ENCODE assay signal across 1 cellular context in the genomic region with DNA sequence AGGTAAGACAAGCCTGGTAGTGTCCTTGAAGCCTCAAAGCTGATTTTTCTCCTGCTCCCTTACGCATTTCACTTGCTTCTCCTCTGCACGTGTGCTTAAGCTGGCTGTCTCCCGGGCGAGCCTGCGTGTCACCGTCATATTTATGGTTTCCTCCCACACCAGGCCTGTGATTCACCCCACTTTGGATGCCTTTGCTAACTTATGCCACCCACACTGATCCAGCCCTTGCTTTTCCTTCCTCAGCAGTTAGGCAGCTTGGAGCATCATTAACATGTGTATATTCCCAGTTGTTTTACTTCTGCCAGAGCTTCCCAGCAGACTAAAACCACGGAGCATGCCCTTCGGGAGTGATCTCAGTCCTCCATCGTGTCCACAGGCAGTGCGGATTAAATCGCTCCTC.
TF ChIP-seq lines count a peak whose summit lies in the region.

No MANE protein-coding gene starts in this region.

TF ChIP-seq in K562, 482 proteins besides CTCF, POLR2A, EP300 and RAD21 (continued from another document and continues in another):
- TF ChIP-seq, protein P1, sequence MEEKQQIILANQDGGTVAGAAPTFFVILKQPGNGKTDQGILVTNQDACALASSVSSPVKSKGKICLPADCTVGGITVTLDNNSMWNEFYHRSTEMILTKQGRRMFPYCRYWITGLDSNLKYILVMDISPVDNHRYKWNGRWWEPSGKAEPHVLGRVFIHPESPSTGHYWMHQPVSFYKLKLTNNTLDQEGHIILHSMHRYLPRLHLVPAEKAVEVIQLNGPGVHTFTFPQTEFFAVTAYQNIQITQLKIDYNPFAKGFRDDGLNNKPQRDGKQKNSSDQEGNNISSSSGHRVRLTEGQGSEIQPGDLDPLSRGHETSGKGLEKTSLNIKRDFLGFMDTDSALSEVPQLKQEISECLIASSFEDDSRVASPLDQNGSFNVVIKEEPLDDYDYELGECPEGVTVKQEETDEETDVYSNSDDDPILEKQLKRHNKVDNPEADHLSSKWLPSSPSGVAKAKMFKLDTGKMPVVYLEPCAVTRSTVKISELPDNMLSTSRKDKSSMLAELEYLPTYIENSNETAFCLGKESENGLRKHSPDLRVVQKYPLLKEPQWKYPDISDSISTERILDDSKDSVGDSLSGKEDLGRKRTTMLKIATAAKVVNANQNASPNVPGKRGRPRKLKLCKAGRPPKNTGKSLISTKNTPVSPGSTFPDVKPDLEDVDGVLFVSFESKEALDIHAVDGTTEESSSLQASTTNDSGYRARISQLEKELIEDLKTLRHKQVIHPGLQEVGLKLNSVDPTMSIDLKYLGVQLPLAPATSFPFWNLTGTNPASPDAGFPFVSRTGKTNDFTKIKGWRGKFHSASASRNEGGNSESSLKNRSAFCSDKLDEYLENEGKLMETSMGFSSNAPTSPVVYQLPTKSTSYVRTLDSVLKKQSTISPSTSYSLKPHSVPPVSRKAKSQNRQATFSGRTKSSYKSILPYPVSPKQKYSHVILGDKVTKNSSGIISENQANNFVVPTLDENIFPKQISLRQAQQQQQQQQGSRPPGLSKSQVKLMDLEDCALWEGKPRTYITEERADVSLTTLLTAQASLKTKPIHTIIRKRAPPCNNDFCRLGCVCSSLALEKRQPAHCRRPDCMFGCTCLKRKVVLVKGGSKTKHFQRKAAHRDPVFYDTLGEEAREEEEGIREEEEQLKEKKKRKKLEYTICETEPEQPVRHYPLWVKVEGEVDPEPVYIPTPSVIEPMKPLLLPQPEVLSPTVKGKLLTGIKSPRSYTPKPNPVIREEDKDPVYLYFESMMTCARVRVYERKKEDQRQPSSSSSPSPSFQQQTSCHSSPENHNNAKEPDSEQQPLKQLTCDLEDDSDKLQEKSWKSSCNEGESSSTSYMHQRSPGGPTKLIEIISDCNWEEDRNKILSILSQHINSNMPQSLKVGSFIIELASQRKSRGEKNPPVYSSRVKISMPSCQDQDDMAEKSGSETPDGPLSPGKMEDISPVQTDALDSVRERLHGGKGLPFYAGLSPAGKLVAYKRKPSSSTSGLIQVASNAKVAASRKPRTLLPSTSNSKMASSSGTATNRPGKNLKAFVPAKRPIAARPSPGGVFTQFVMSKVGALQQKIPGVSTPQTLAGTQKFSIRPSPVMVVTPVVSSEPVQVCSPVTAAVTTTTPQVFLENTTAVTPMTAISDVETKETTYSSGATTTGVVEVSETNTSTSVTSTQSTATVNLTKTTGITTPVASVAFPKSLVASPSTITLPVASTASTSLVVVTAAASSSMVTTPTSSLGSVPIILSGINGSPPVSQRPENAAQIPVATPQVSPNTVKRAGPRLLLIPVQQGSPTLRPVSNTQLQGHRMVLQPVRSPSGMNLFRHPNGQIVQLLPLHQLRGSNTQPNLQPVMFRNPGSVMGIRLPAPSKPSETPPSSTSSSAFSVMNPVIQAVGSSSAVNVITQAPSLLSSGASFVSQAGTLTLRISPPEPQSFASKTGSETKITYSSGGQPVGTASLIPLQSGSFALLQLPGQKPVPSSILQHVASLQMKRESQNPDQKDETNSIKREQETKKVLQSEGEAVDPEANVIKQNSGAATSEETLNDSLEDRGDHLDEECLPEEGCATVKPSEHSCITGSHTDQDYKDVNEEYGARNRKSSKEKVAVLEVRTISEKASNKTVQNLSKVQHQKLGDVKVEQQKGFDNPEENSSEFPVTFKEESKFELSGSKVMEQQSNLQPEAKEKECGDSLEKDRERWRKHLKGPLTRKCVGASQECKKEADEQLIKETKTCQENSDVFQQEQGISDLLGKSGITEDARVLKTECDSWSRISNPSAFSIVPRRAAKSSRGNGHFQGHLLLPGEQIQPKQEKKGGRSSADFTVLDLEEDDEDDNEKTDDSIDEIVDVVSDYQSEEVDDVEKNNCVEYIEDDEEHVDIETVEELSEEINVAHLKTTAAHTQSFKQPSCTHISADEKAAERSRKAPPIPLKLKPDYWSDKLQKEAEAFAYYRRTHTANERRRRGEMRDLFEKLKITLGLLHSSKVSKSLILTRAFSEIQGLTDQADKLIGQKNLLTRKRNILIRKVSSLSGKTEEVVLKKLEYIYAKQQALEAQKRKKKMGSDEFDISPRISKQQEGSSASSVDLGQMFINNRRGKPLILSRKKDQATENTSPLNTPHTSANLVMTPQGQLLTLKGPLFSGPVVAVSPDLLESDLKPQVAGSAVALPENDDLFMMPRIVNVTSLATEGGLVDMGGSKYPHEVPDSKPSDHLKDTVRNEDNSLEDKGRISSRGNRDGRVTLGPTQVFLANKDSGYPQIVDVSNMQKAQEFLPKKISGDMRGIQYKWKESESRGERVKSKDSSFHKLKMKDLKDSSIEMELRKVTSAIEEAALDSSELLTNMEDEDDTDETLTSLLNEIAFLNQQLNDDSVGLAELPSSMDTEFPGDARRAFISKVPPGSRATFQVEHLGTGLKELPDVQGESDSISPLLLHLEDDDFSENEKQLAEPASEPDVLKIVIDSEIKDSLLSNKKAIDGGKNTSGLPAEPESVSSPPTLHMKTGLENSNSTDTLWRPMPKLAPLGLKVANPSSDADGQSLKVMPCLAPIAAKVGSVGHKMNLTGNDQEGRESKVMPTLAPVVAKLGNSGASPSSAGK (IDR thresholded peaks at IDR 0.05) = peak; percentile 44; the same call in 1 of the 2 replicates
- no peak for TF ChIP-seq FOS (IDR thresholded peaks at IDR 0.05; ENCODE audit: extremely low read depth, insufficient read length)
- peak; percentile 71 for TF ChIP-seq CREM (IDR thresholded peaks at IDR 0.05; ENCODE audit: low read depth)
- TF ChIP-seq ETS2 (tag; IDR thresholded peaks at IDR 0.05; ENCODE audit: borderline replicate concordance, poor library complexity, severe bottlenecking) = no peak
- TF ChIP-seq, protein P2, sequence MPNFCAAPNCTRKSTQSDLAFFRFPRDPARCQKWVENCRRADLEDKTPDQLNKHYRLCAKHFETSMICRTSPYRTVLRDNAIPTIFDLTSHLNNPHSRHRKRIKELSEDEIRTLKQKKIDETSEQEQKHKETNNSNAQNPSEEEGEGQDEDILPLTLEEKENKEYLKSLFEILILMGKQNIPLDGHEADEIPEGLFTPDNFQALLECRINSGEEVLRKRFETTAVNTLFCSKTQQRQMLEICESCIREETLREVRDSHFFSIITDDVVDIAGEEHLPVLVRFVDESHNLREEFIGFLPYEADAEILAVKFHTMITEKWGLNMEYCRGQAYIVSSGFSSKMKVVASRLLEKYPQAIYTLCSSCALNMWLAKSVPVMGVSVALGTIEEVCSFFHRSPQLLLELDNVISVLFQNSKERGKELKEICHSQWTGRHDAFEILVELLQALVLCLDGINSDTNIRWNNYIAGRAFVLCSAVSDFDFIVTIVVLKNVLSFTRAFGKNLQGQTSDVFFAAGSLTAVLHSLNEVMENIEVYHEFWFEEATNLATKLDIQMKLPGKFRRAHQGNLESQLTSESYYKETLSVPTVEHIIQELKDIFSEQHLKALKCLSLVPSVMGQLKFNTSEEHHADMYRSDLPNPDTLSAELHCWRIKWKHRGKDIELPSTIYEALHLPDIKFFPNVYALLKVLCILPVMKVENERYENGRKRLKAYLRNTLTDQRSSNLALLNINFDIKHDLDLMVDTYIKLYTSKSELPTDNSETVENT (CRISPR knock-in tag; IDR thresholded peaks at IDR 0.05) = no peak
- no peak for TF ChIP-seq SMC3 (conservative IDR thresholded peaks at IDR 0.05; ENCODE audit: insufficient read depth, low read depth, low read length)
- TF ChIP-seq HSF4 (CRISPR knock-in tag; IDR thresholded peaks at IDR 0.05; ENCODE audit: borderline replicate concordance) = no peak
- TF ChIP-seq KDM1A (IDR thresholded peaks at IDR 0.05) = peak; percentile 36 to 41; a peak in 1 of 4 replicates
- no peak for TF ChIP-seq CEBPB (tag; IDR thresholded peaks at IDR 0.05)
- TF ChIP-seq, protein P3, sequence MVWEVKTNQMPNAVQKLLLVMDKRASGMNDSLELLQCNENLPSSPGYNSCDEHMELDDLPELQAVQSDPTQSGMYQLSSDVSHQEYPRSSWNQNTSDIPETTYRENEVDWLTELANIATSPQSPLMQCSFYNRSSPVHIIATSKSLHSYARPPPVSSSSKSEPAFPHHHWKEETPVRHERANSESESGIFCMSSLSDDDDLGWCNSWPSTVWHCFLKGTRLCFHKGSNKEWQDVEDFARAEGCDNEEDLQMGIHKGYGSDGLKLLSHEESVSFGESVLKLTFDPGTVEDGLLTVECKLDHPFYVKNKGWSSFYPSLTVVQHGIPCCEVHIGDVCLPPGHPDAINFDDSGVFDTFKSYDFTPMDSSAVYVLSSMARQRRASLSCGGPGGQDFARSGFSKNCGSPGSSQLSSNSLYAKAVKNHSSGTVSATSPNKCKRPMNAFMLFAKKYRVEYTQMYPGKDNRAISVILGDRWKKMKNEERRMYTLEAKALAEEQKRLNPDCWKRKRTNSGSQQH (CRISPR knock-in tag; IDR thresholded peaks at IDR 0.05) = no peak
- TF ChIP-seq CHD2 (IDR thresholded peaks at IDR 0.05; ENCODE audit: low read depth, low read length) = no peak
- peak; percentile 38; the same call in 1 of the 2 replicates for TF ChIP-seq SMARCA4 (IDR thresholded peaks at IDR 0.05)
- TF ChIP-seq, protein P4, sequence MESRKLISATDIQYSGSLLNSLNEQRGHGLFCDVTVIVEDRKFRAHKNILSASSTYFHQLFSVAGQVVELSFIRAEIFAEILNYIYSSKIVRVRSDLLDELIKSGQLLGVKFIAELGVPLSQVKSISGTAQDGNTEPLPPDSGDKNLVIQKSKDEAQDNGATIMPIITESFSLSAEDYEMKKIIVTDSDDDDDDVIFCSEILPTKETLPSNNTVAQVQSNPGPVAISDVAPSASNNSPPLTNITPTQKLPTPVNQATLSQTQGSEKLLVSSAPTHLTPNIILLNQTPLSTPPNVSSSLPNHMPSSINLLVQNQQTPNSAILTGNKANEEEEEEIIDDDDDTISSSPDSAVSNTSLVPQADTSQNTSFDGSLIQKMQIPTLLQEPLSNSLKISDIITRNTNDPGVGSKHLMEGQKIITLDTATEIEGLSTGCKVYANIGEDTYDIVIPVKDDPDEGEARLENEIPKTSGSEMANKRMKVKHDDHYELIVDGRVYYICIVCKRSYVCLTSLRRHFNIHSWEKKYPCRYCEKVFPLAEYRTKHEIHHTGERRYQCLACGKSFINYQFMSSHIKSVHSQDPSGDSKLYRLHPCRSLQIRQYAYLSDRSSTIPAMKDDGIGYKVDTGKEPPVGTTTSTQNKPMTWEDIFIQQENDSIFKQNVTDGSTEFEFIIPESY (CRISPR knock-in tag; IDR thresholded peaks at IDR 0.05) = no peak
- TF ChIP-seq MTF1 (CRISPR knock-in tag; IDR thresholded peaks at IDR 0.05; ENCODE audit: borderline replicate concordance) = no peak
- no peak for TF ChIP-seq NFE2L1 (tag; IDR thresholded peaks at IDR 0.05; ENCODE audit: borderline replicate concordance, low read depth)
- no peak for TF ChIP-seq ZNF764 (CRISPR knock-in tag; IDR thresholded peaks at IDR 0.05; ENCODE audit: low read depth)
- peak; percentile 56; the same call in 1 of the 2 replicates for TF ChIP-seq FOSL1 (tag; conservative IDR thresholded peaks at IDR 0.05)
- 0 out of 2 replicates have a peak, but pooled peaks have one; percentile 30 for TF ChIP-seq SMARCE1 (IDR thresholded peaks at IDR 0.05)
- TF ChIP-seq MTA3 (IDR thresholded peaks at IDR 0.05; ENCODE audit: borderline replicate concordance) = 0 out of 2 replicates have a peak, but pooled peaks have one; percentile 16
- TF ChIP-seq, protein P5, sequence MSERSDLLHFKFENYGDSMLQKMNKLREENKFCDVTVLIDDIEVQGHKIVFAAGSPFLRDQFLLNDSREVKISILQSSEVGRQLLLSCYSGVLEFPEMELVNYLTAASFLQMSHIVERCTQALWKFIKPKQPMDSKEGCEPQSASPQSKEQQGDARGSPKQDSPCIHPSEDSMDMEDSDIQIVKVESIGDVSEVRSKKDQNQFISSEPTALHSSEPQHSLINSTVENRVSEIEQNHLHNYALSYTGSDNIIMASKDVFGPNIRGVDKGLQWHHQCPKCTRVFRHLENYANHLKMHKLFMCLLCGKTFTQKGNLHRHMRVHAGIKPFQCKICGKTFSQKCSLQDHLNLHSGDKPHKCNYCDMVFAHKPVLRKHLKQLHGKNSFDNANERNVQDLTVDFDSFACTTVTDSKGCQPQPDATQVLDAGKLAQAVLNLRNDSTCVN (CRISPR knock-in tag; IDR thresholded peaks at IDR 0.05) = no peak
- TF ChIP-seq, protein P6, sequence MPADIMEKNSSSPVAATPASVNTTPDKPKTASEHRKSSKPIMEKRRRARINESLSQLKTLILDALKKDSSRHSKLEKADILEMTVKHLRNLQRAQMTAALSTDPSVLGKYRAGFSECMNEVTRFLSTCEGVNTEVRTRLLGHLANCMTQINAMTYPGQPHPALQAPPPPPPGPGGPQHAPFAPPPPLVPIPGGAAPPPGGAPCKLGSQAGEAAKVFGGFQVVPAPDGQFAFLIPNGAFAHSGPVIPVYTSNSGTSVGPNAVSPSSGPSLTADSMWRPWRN (IDR thresholded peaks at IDR 0.05; ENCODE audit: low read depth) = 0 out of 2 replicates have a peak, but pooled peaks have one; percentile 27
- no peak for TF ChIP-seq ARHGAP35 (IDR thresholded peaks at IDR 0.05; ENCODE audit: partially characterized antibody)
- no peak for TF ChIP-seq ATF1 (CRISPR knock-in tag; IDR thresholded peaks at IDR 0.05)
- peak; percentile 12; the same call in 1 of the 2 replicates for TF ChIP-seq ATF1 (tag; IDR thresholded peaks at IDR 0.05)
- TF ChIP-seq, protein P7, sequence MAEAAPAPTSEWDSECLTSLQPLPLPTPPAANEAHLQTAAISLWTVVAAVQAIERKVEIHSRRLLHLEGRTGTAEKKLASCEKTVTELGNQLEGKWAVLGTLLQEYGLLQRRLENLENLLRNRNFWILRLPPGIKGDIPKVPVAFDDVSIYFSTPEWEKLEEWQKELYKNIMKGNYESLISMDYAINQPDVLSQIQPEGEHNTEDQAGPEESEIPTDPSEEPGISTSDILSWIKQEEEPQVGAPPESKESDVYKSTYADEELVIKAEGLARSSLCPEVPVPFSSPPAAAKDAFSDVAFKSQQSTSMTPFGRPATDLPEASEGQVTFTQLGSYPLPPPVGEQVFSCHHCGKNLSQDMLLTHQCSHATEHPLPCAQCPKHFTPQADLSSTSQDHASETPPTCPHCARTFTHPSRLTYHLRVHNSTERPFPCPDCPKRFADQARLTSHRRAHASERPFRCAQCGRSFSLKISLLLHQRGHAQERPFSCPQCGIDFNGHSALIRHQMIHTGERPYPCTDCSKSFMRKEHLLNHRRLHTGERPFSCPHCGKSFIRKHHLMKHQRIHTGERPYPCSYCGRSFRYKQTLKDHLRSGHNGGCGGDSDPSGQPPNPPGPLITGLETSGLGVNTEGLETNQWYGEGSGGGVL (CRISPR knock-in tag; IDR thresholded peaks at IDR 0.05) = no peak
- no peak for TF ChIP-seq KAT7 (CRISPR knock-in tag; IDR thresholded peaks at IDR 0.05; ENCODE audit: borderline replicate concordance)
- TF ChIP-seq ZNF165 (CRISPR knock-in tag; IDR thresholded peaks at IDR 0.05; ENCODE audit: borderline replicate concordance) = no peak
- no peak for TF ChIP-seq ZNF23 (CRISPR knock-in tag; IDR thresholded peaks at IDR 0.05)
- peak; percentile 93 for TF ChIP-seq BHLHE40 (IDR thresholded peaks at IDR 0.05; ENCODE audit: low read length)
- no peak for TF ChIP-seq ZNF274 (IDR thresholded peaks at IDR 0.05; ENCODE audit: borderline replicate concordance, low read depth, low read length)
- TF ChIP-seq ETV5 (CRISPR knock-in tag; IDR thresholded peaks at IDR 0.05; ENCODE audit: low read depth) = no peak
- no peak for TF ChIP-seq PCBP2 (IDR thresholded peaks at IDR 0.05; ENCODE audit: low read depth, low read length, poor library complexity, severe bottlenecking)
- TF ChIP-seq, protein P8, sequence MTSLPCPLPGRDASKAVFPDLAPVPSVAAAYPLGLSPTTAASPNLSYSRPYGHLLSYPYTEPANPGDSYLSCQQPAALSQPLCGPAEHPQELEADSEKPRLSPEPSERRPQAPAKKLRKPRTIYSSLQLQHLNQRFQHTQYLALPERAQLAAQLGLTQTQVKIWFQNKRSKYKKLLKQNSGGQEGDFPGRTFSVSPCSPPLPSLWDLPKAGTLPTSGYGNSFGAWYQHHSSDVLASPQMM (CRISPR knock-in tag; IDR thresholded peaks at IDR 0.05) = no peak
- TF ChIP-seq, protein P9, sequence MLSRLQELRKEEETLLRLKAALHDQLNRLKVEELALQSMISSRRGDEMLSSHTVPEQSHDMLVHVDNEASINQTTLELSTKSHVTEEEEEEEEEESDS (CRISPR knock-in tag; IDR thresholded peaks at IDR 0.05) = no peak
- no peak for TF ChIP-seq FIP1L1 (IDR thresholded peaks at IDR 0.05; ENCODE audit: low read depth, low read length, poor library complexity, severe bottlenecking)
